24 cellular contexts compared by ENCODE assay signal in genomic region chr19:41447732-41448332, GRCh38. TPM values are rescaled to one million over a fixed set of nuclear protein-coding genes. Genes with fewer than 3 reads are reported as not detected.
DNase-seq lines count a peak whose midpoint lies in the region; ATAC-seq, FAIRE-seq and TF ChIP-seq lines count a peak whose summit lies in the region.
"Had no signal": no experiment of that assay in that cellular context is flagged by ENCODE, and none has a peak within 500 bp of the region (broad histone marks: within the 10 kb centered on the region; RNA-seq: fewer than 3 reads in every experiment).

No MANE protein-coding gene starts in this region.

- H3K27ac Mint-ChIP-seq in chondrocyte (ENCODE audit: unreplicated experiment): no peak overlapping the region
- H3K27ac Mint-ChIP-seq: activated CD4-positive, alpha-beta memory T cell treated with anti-CD3 and anti-CD28 coated beads, Interleukin-2, amount 10 ng/mL, durations not matched to agents 7 days and 5 days; activated T-helper 1 cell treated with anti-CD3 and anti-CD28 coated beads, Interleukin-12 subunit alpha, Interleukin-12 subunit beta, Interleukin-2, Interleukin-4 antibody, amounts not matched to agents 30 ng/mL and 10 ng/mL and 1 ng/mL, durations not matched to agents 14 hours and 24 hours and 36 hours; CD4-positive, alpha-beta T cell; immature natural killer cell; naive B cell; stimulated activated memory B cell treated with anti-CD40 and anti-IgM and Interleukin-4, amounts not matched to agents 10 μg/mL and 1 μg/mL and 100 μg/mL, for 72 hours; type B pancreatic cell had no signal

- intact Hi-C loops in psoas muscle (cut with DNase I): loop anchor here in 1 of 2 donors (2.0 to 5.0 kb wide), 3 partner anchors 89 to 299 kb away; no protein-coding TSS in a partner anchor

- peaks cover 5% of the 10 kb centered on the region for H3K4me1 ChIP-seq in psoas muscle
- H3K4me1 ChIP-seq: prostate gland, SJSA1 had no signal

- H3K4me3 Mint-ChIP-seq in activated T-cell treated with anti-CD3 and anti-CD28 coated beads, Interleukin-2, amount 50 U/mL, for 4 hours: peak overlapping the region; percentile 45
- H3K4me3 Mint-ChIP-seq in chondrocyte (ENCODE audit: unreplicated experiment): no peak overlapping the region
- H3K4me3 Mint-ChIP-seq: activated CD4-positive, alpha-beta memory T cell treated with anti-CD3 and anti-CD28 coated beads, Interleukin-2, amount 10 ng/mL, durations not matched to agents 7 days and 5 days; activated T-helper 1 cell treated with anti-CD3 and anti-CD28 coated beads, Interleukin-12 subunit alpha, Interleukin-12 subunit beta, Interleukin-2, Interleukin-4 antibody, amounts not matched to agents 30 ng/mL and 10 ng/mL and 1 ng/mL, durations not matched to agents 14 hours and 24 hours and 36 hours; CD4-positive, alpha-beta T cell; immature natural killer cell; stimulated activated memory B cell treated with anti-CD40 and anti-IgM and Interleukin-4, amounts not matched to agents 10 μg/mL and 1 μg/mL and 100 μg/mL, for 72 hours; type B pancreatic cell had no signal

- no peaks in the 10 kb centered on the region for H3K36me3 Mint-ChIP-seq in activated T-cell treated with anti-CD3 and anti-CD28 coated beads, Interleukin-2, amount 50 U/mL, for 4 hours (ENCODE audit: insufficient read depth)
- H3K36me3 Mint-ChIP-seq in chondrocyte (ENCODE audit: low read depth): no peaks in the 10 kb centered on the region
- H3K36me3 Mint-ChIP-seq: stimulated activated memory B cell treated with anti-CD40 and anti-IgM and Interleukin-4, amounts not matched to agents 10 μg/mL and 1 μg/mL and 100 μg/mL, for 72 hours; type B pancreatic cell had no signal

- H3K9me3 ChIP-seq in psoas muscle (no peaks in the 10 kb centered on the region), WERI-Rb-1 (ENCODE audit: severe bottlenecking) (no peaks in the 10 kb centered on the region)
- H3K9me3 ChIP-seq: prostate gland, SJSA1 had no signal

- peaks cover 6% of the 10 kb centered on the region for H3K4me1 Mint-ChIP-seq in activated T-cell treated with anti-CD3 and anti-CD28 coated beads, Interleukin-2, amount 50 U/mL, for 4 hours (ENCODE audit: low read depth)
- peaks cover 4% of the 10 kb centered on the region for H3K4me1 Mint-ChIP-seq in chondrocyte (ENCODE audit: low read depth)

- peaks cover 0 to 4% (median 3%) of the 10 kb centered on the region in 3 donors for H3K27me3 ChIP-seq in psoas muscle (ENCODE audit: insufficient read depth in 3 of 3, low read length in 2 of 3)
- H3K27me3 ChIP-seq in WERI-Rb-1 (ENCODE audit: insufficient read depth, low read depth, severe bottlenecking): peaks cover 6% of the 10 kb centered on the region

- peaks cover 17% of the 10 kb centered on the region for H3K27me3 Mint-ChIP-seq in activated T-cell treated with anti-CD3 and anti-CD28 coated beads, Interleukin-2, amount 50 U/mL, for 4 hours (ENCODE audit: low read depth)
- peaks cover 31% of the 10 kb centered on the region for H3K27me3 Mint-ChIP-seq in chondrocyte (ENCODE audit: low read depth)
- H3K27me3 Mint-ChIP-seq: stimulated activated memory B cell treated with anti-CD40 and anti-IgM and Interleukin-4, amounts not matched to agents 10 μg/mL and 1 μg/mL and 100 μg/mL, for 72 hours had no signal

- H3K27ac ChIP-seq in psoas muscle (no peak overlapping the region), WERI-Rb-1 (no peak overlapping the region)
- H3K27ac ChIP-seq: prostate gland, SJSA1 had no signal

- H3K9me3 Mint-ChIP-seq in activated T-cell treated with anti-CD3 and anti-CD28 coated beads, Interleukin-2, amount 50 U/mL, for 4 hours: no peaks in the 10 kb centered on the region
- H3K9me3 Mint-ChIP-seq in chondrocyte (ENCODE audit: low read depth): no peaks in the 10 kb centered on the region
- H3K9me3 Mint-ChIP-seq: activated CD4-positive, alpha-beta memory T cell treated with anti-CD3 and anti-CD28 coated beads, Interleukin-2, amount 10 ng/mL, durations not matched to agents 7 days and 5 days; activated T-helper 1 cell treated with anti-CD3 and anti-CD28 coated beads, Interleukin-12 subunit alpha, Interleukin-12 subunit beta, Interleukin-2, Interleukin-4 antibody, amounts not matched to agents 30 ng/mL and 10 ng/mL and 1 ng/mL, durations not matched to agents 14 hours and 24 hours and 36 hours; CD4-positive, alpha-beta T cell; immature natural killer cell; naive B cell; stimulated activated memory B cell treated with anti-CD40 and anti-IgM and Interleukin-4, amounts not matched to agents 10 μg/mL and 1 μg/mL and 100 μg/mL, for 72 hours; type B pancreatic cell had no signal

- no peak for ATAC-seq in activated T-cell treated with anti-CD3 and anti-CD28 coated beads, Interleukin-2, amount 50 U/mL, for 4 hours
- no peak for ATAC-seq in psoas muscle
- ATAC-seq: stimulated activated memory B cell treated with anti-CD40 and anti-IgM and Interleukin-4, amounts not matched to agents 10 μg/mL and 1 μg/mL and 100 μg/mL, for 72 hours had no signal

- H3K4me3 ChIP-seq in psoas muscle (peak overlapping the region; percentile 35), WERI-Rb-1 (ENCODE audit: low read depth, low read length) (no peak overlapping the region)
- H3K4me3 ChIP-seq: prostate gland, SJSA1 had no signal

- no peak for TF ChIP-seq CTCF in chondrocyte (IDR thresholded peaks at IDR 0.05)
- TF ChIP-seq CTCF in psoas muscle (IDR thresholded peaks at IDR 0.05): no peak
- TF ChIP-seq CTCF in WERI-Rb-1 (IDR thresholded peaks at IDR 0.05; ENCODE audit: low read depth, low read length): no peak

- no peak for DNase-seq in activated T-cell treated with anti-CD3 and anti-CD28 coated beads, Interleukin-2, amount 50 U/mL, for 4 hours
- DNase-seq in activated T-cell treated with anti-CD3 and anti-CD28 coated beads for 4 hours: no peak
- DNase-seq in MV-4-11 (lab: John Stamatoyannopoulos, UW): peak; percentile 9
- DNase-seq in chondrocyte (ENCODE audit: low spot score): peak; percentile 28
- no peak for DNase-seq in psoas muscle
- no peak for DNase-seq in SW 1271 (lab: John Stamatoyannopoulos, UW)
- DNase-seq in WERI-Rb-1: no peak
- DNase-seq in GM12892 (ENCODE audit: insufficient read length): no peak
- DNase-seq: activated CD4-positive, alpha-beta memory T cell treated with anti-CD3 and anti-CD28 coated beads, Interleukin-2, amount 10 ng/mL, durations not matched to agents 7 days and 5 days; CD4-positive, alpha-beta T cell; cortex of kidney; DMS79; immature natural killer cell; naive B cell; NCI-H446 treated with DMSO at 0.1 percent for 48 hours; stimulated activated CD4-positive, alpha-beta T cell treated with anti-CD3 and anti-CD28 coated beads, Interleukin-12 subunit alpha, Interleukin-12 subunit beta, amount 100 ng/mL, for 4 hours had no signal

- TF ChIP-seq POLR2A in GM12892 (IDR thresholded peaks at IDR 0.05; ENCODE audit: low read depth, low read length): no peak

- no peaks in the 10 kb centered on the region for H3K36me3 ChIP-seq in psoas muscle (ENCODE audit: insufficient read depth in 1 of 2, low read depth in 1 of 2)
- no peaks in the 10 kb centered on the region for H3K36me3 ChIP-seq in WERI-Rb-1
- H3K36me3 ChIP-seq: prostate gland, SJSA1 had no signal

- no peak for FAIRE-seq in GM12892 (lab: Jason Lieb, UNC)

- 57 to 59% (median 59%) methylated on average over 12 of the region's 12 CpGs for WGBS in psoas muscle, 3 donors

RNA-seq across cellular contexts. Expression of gene ERICH4, which starts 4.9 kb away (rescaled TPM):
- total RNA-seq in activated T-cell treated with anti-CD3 and anti-CD28 coated beads, Interleukin-2, amount 50 U/mL, for 4 hours: not detected
- total RNA-seq in chondrocyte (not detected in 3 replicates), psoas muscle (not detected)
- under 1 TPM in 2 of 3 donors, not detected in 1; 0.09 to 0.10 TPM for polyA plus RNA-seq in psoas muscle
- not detected for polyA plus RNA-seq in GM12892 (2012; ENCODE audit: missing spikeins)
- total RNA-seq: activated CD4-positive, alpha-beta memory T cell treated with anti-CD3 and anti-CD28 coated beads, Interleukin-2, amount 10 ng/mL, durations not matched to agents 7 days and 5 days; activated T-helper 1 cell treated with anti-CD3 and anti-CD28 coated beads, Interleukin-12 subunit alpha, Interleukin-12 subunit beta, Interleukin-2, Interleukin-4 antibody, amounts not matched to agents 30 ng/mL and 10 ng/mL and 1 ng/mL, durations not matched to agents 14 hours and 24 hours and 36 hours; CD4-positive, alpha-beta T cell; epithelial cell of proximal tubule; LHCN-M2; lung microvascular endothelial cell; prostate gland; SJSA1 had no signal
- polyA plus RNA-seq: immature natural killer cell had no signal

RNA-seq across cellular contexts. Expression of gene DMAC2, which starts 8.1 kb away (rescaled TPM):
- 10 to 100 TPM; 70.9 to 79.8 (median 72.2) TPM for total RNA-seq in activated T-cell treated with anti-CD3 and anti-CD28 coated beads, Interleukin-2, amount 50 U/mL, for 4 hours
- total RNA-seq in chondrocyte (27.9 to 28.0 TPM (median 28.0 TPM) in 3 replicates), psoas muscle (10 to 100 TPM; 37.6 to 71.4 (median 59.5) TPM)
- 100 to 1,000 TPM in 1 of 3 donors, 10 to 100 TPM in 2; 68.5 to 113 (median 88.8) TPM for polyA plus RNA-seq in psoas muscle
- 28.2 TPM for polyA plus RNA-seq in GM12892 (2012; ENCODE audit: missing spikeins)

RNA-seq across cellular contexts. Expression of gene B3GNT8, which starts 20.7 kb away (rescaled TPM):
- total RNA-seq in activated T-cell treated with anti-CD3 and anti-CD28 coated beads, Interleukin-2, amount 50 U/mL, for 4 hours: under 1 TPM; 0.15 to 0.35 (median 0.24) TPM
- total RNA-seq in chondrocyte (0.23 to 0.70 TPM in 2 of 3 replicates, not detected in the other), psoas muscle (1 to 10 TPM in 2 of 4 donors, under 1 TPM in 2; 0.55 to 1.9 (median 1.3) TPM)
- polyA plus RNA-seq in psoas muscle: under 1 TPM; 0.59 to 0.96 (median 0.73) TPM
- polyA plus RNA-seq in GM12892 (2012; ENCODE audit: missing spikeins): not detected
- total RNA-seq: LHCN-M2, SJSA1 had no signal

RNA-seq across cellular contexts. Expression of gene BCKDHA, which starts 50.2 kb away (rescaled TPM):
- total RNA-seq in activated T-cell treated with anti-CD3 and anti-CD28 coated beads, Interleukin-2, amount 50 U/mL, for 4 hours: 10 to 100 TPM; 23.7 to 29.1 (median 26.7) TPM
- 11.6 to 14.6 TPM (median 14.0 TPM) in 3 replicates for total RNA-seq in chondrocyte
- 10 to 100 TPM; 31.5 to 45.1 (median 39.8) TPM for total RNA-seq in psoas muscle
- 10 to 100 TPM; 34.9 to 58.8 (median 43.3) TPM for polyA plus RNA-seq in psoas muscle
- 36.2 TPM for polyA plus RNA-seq in GM12892 (2012; ENCODE audit: missing spikeins)

RNA-seq across cellular contexts. Expression of gene EXOSC5, which starts 50.7 kb away (rescaled TPM):
- total RNA-seq in activated T-cell treated with anti-CD3 and anti-CD28 coated beads, Interleukin-2, amount 50 U/mL, for 4 hours: 10 to 100 TPM; 86.3 to 95.5 (median 94.5) TPM
- total RNA-seq in chondrocyte (5.5 to 7.6 TPM (median 6.2 TPM) in 3 replicates), psoas muscle (10 to 100 TPM; 25.4 to 42.3 (median 41.2) TPM)
- polyA plus RNA-seq in psoas muscle: 10 to 100 TPM; 34.9 to 78.8 (median 59.0) TPM
- 59.4 TPM for polyA plus RNA-seq in GM12892 (2012; ENCODE audit: missing spikeins)

Comparison
In these comparisons a context has a peak if more than half of its experiments do, and no peak if none do; other contexts are left out.
1. DNase-seq: peak in MV-4-11 (single experiment) and chondrocyte (single experiment); none in activated T-cell treated with anti-CD3 and anti-CD28 coated beads, Interleukin-2, amount 50 U/mL, for 4 hours (single experiment), activated T-cell treated with anti-CD3 and anti-CD28 coated beads for 4 hours (single experiment), psoas muscle (0 of 2), SW 1271 (0 of 2), WERI-Rb-1 (single experiment) and GM12892 (single experiment).